In genomic region chr11:96426356-96427103, GRCh38 we compare ENCODE assay signal across 8 cellular contexts. TPM values are rescaled to one million over a fixed set of nuclear protein-coding genes. Genes with fewer than 3 reads are reported as not detected.
DNase-seq lines count a peak whose midpoint lies in the region; ATAC-seq and TF ChIP-seq lines count a peak whose summit lies in the region.

No MANE protein-coding gene starts in this region.

- no peaks in the 10 kb centered on the region for H3K9me3 ChIP-seq in right atrium auricular region

- H3K4me1 Mint-ChIP-seq in activated B cell treated with CpG ODN at 0.5 μM for 24 hours: no peaks in the 10 kb centered on the region

- no peak for TF ChIP-seq CTCF in activated B cell treated with CpG ODN at 0.5 μM for 24 hours (IDR thresholded peaks at IDR 0.05)
- TF ChIP-seq CTCF in right atrium auricular region (IDR thresholded peaks at IDR 0.05): peak; percentile 31 to 67

- no peaks in the 10 kb centered on the region for H3K27me3 ChIP-seq in right atrium auricular region

- H3K36me3 Mint-ChIP-seq in activated B cell treated with CpG ODN at 0.5 μM for 24 hours (ENCODE audit: low read depth): no peaks in the 10 kb centered on the region

- CTCF ChIA-PET in activated B cell treated with CpG ODN at 0.5 μM for 24 hours (lab: Charles Lee): interaction anchor here (0.8 to 3.0 kb wide), 9 partner anchors 32 to 1905 kb away, joined by 3 to 36 read pairs (median 3); no protein-coding TSS in a partner anchor

- no peak overlapping the region for H3K27ac ChIP-seq in right atrium auricular region

- H3K4me1 ChIP-seq in right atrium auricular region: no peaks in the 10 kb centered on the region

- H3K4me3 ChIP-seq in right atrium auricular region: no peak overlapping the region

- H3K4me3 Mint-ChIP-seq in activated B cell treated with CpG ODN at 0.5 μM for 24 hours: no peak overlapping the region

- H3K27ac Mint-ChIP-seq in activated B cell treated with CpG ODN at 0.5 μM for 24 hours: no peak overlapping the region

- intact Hi-C loops in activated B cell treated with CpG ODN at 0.5 μM for 24 hours (cut with micrococcal nuclease): loop anchor here (1.0 to 2.0 kb wide), 6 partner anchors 577 to 1907 kb away; no protein-coding TSS in a partner anchor
- intact Hi-C loops in sciatic nerve (cut with DNase I): no loop called here

- no peaks in the 10 kb centered on the region for H3K36me3 ChIP-seq in right atrium auricular region

- no peaks in the 10 kb centered on the region for H3K9me3 Mint-ChIP-seq in activated B cell treated with CpG ODN at 0.5 μM for 24 hours

- POLR2A ChIA-PET in activated B cell treated with CpG ODN at 0.5 μM for 24 hours (lab: Charles Lee): no interaction called here

- H3K27me3 Mint-ChIP-seq in activated B cell treated with CpG ODN at 0.5 μM for 24 hours: peaks cover 34% of the 10 kb centered on the region

- peak; percentile 65 for ATAC-seq in GM19463 (IDR thresholded peaks at IDR 0.05; ENCODE audit: unreplicated experiment)
- peak; percentile 45 for ATAC-seq in activated B cell treated with CpG ODN at 0.5 μM for 24 hours (ENCODE audit: low read depth)
- peak; percentile 82 for ATAC-seq in sciatic nerve

- DNase-seq in DMS114 treated with DMSO at 0.1 percent for 48 hours (lab: John Stamatoyannopoulos, UW; ENCODE audit: unreplicated experiment) (peak; percentile 34), NCI-H1417 treated with DMSO at 0.1 percent for 48 hours (lab: John Stamatoyannopoulos, UW) (peak; percentile 40), activated B cell treated with CpG ODN at 0.5 μM for 24 hours (no peak), right atrium auricular region (ENCODE audit: low spot score) (no peak), sciatic nerve (ENCODE audit: low spot score) (no peak), T-helper 9 cell (no peak), occipital lobe (lab: John Stamatoyannopoulos, UW) (no peak)

RNA-seq across cellular contexts. Expression of gene JRKL, which starts 36.7 kb away (rescaled TPM):
- 9.6 and 9.8 TPM in 2 replicates for total RNA-seq in activated B cell treated with CpG ODN at 0.5 μM for 24 hours
- total RNA-seq in right atrium auricular region: 1 to 10 TPM; 4.2 to 4.8 TPM
- 13.4 TPM for total RNA-seq in sciatic nerve
- 14.3 TPM for total RNA-seq in occipital lobe

RNA-seq across cellular contexts. Expression of gene CCDC82, which starts 36.8 kb away (rescaled TPM):
- total RNA-seq in activated B cell treated with CpG ODN at 0.5 μM for 24 hours (22.6 and 33.8 TPM in 2 replicates), right atrium auricular region (10 to 100 TPM in 1 of 2 donors, 1 to 10 TPM in 1; 9.6 to 11.9 TPM), sciatic nerve (46.9 TPM), occipital lobe (68.8 TPM)

Comparison
In these comparisons a context has a peak if more than half of its experiments do, and no peak if none do; other contexts are left out.
1. DNase-seq: peak in DMS114 treated with DMSO at 0.1 percent for 48 hours (single experiment) and NCI-H1417 treated with DMSO at 0.1 percent for 48 hours (single experiment); none in activated B cell treated with CpG ODN at 0.5 μM for 24 hours (single experiment), right atrium auricular region (single experiment), sciatic nerve (single experiment), T-helper 9 cell (single experiment) and occipital lobe (single experiment).
2. Peak in every context shown above with its lines, with median percentiles within 50 percentile points of each other: ATAC-seq.